ENCODE assay signal across 26 cellular contexts in genomic region chr15:92960996-92961681, GRCh38.
A peak's percentile ranks its signal among the peaks of the same experiment; 100 is the strongest.
DNase-seq lines count a peak whose midpoint lies in the region; ATAC-seq and TF ChIP-seq lines count a peak whose summit lies in the region.
"Had no signal": no experiment of that assay in that cellular context is flagged by ENCODE, and none has a peak within 500 bp of the region (broad histone marks: within the 10 kb centered on the region; RNA-seq: fewer than 3 reads in every experiment).

No MANE protein-coding gene starts in this region.

- no peak for TF ChIP-seq EP300 in stomach (IDR thresholded peaks at IDR 0.05)

- H3K27ac Mint-ChIP-seq in activated CD8-positive, alpha-beta T cell treated with anti-CD3 and anti-CD28 coated beads for 36 hours: peak overlapping the region; percentile 76
- no peak overlapping the region for H3K27ac Mint-ChIP-seq in activated CD8-positive, alpha-beta T cell treated with anti-CD3 and anti-CD28 coated beads, Interleukin-2, amount 10 ng/mL, durations not matched to agents 7 days and 5 days
- H3K27ac Mint-ChIP-seq in HFFc6 (peak overlapping the region; percentile 58), osteocyte (ENCODE audit: unreplicated experiment) (peak overlapping the region; percentile 56)
- H3K27ac Mint-ChIP-seq: activated naive CD8-positive, alpha-beta T cell treated with anti-CD3 and anti-CD28 coated beads, Interleukin-2, amount 10 ng/mL, durations not matched to agents 7 days and 5 days; B cell had no signal

- no peaks in the 10 kb centered on the region for H3K27me3 Mint-ChIP-seq in activated CD8-positive, alpha-beta T cell treated with anti-CD3 and anti-CD28 coated beads for 36 hours
- H3K27me3 Mint-ChIP-seq in activated CD8-positive, alpha-beta T cell treated with anti-CD3 and anti-CD28 coated beads, Interleukin-2, amount 10 ng/mL, durations not matched to agents 7 days and 5 days (ENCODE audit: low read depth): no peaks in the 10 kb centered on the region
- peaks cover 3% of the 10 kb centered on the region for H3K27me3 Mint-ChIP-seq in HFFc6 (ENCODE audit: insufficient read depth)
- no peaks in the 10 kb centered on the region for H3K27me3 Mint-ChIP-seq in osteocyte (ENCODE audit: unreplicated experiment)
- H3K27me3 Mint-ChIP-seq: activated naive CD8-positive, alpha-beta T cell treated with anti-CD3 and anti-CD28 coated beads, Interleukin-2, amount 10 ng/mL, durations not matched to agents 7 days and 5 days; B cell had no signal

- H3K27ac ChIP-seq in stomach: no peak overlapping the region
- H3K27ac ChIP-seq: A549, psoas muscle, skin epidermis, tibial nerve, VCaP had no signal

- H3K27me3 ChIP-seq in stomach: no peaks in the 10 kb centered on the region
- H3K27me3 ChIP-seq: dorsolateral prefrontal cortex, tibial nerve had no signal

- CTCF ChIA-PET in activated CD8-positive, alpha-beta T cell treated with anti-CD3 and anti-CD28 coated beads for 36 hours (lab: Charles Lee): interaction anchor here (1.2 kb wide), 1 partner anchor 11 kb away, joined by 3 read pairs; no protein-coding TSS in a partner anchor
- CTCF ChIA-PET in activated CD8-positive, alpha-beta T cell treated with anti-CD3 and anti-CD28 coated beads, Interleukin-2, amount 10 ng/mL, durations not matched to agents 7 days and 5 days (lab: Charles Lee): interaction anchor here (1.2 kb wide), 2 partner anchors 22 to 164 kb away, joined by 3 to 4 read pairs; no protein-coding TSS in a partner anchor

- intact Hi-C loops in activated CD8-positive, alpha-beta T cell treated with anti-CD3 and anti-CD28 coated beads for 36 hours (cut with micrococcal nuclease): no loop called here
- intact Hi-C loops in stomach (cut with DNase I; ENCODE audit: low total_unique reads): no loop called here

- H3K4me1 Mint-ChIP-seq in activated CD8-positive, alpha-beta T cell treated with anti-CD3 and anti-CD28 coated beads for 36 hours (ENCODE audit: low read depth): peaks cover 54% of the 10 kb centered on the region
- peaks cover 19% of the 10 kb centered on the region for H3K4me1 Mint-ChIP-seq in activated CD8-positive, alpha-beta T cell treated with anti-CD3 and anti-CD28 coated beads, Interleukin-2, amount 10 ng/mL, durations not matched to agents 7 days and 5 days (ENCODE audit: low read depth)
- H3K4me1 Mint-ChIP-seq in HFFc6 (ENCODE audit: low read depth) (peaks cover 34% of the 10 kb centered on the region; the same call in 1 of the 2 replicates), osteocyte (ENCODE audit: unreplicated experiment) (peaks cover 18% of the 10 kb centered on the region)

- ATAC-seq in activated CD8-positive, alpha-beta T cell treated with anti-CD3 and anti-CD28 coated beads for 36 hours: no peak
- no peak for ATAC-seq in activated CD8-positive, alpha-beta T cell treated with anti-CD3 and anti-CD28 coated beads, Interleukin-2, amount 10 ng/mL, durations not matched to agents 7 days and 5 days
- ATAC-seq: left ventricle myocardium superior, psoas muscle had no signal

- WGBS in stomach, 5 donors: 89 to 94% (median 93%) methylated on average over 9 of the region's 9 CpGs

- H3K4me1 ChIP-seq in stomach: peaks cover 0 to 19% (median 4%) of the 10 kb centered on the region in 4 donors
- H3K4me1 ChIP-seq: A549 had no signal

- H3K4me3 ChIP-seq in epithelial cell of proximal tubule (ENCODE audit: low read depth, low read length) (no peak overlapping the region), stomach (no peak overlapping the region)
- H3K4me3 ChIP-seq: A549, dorsolateral prefrontal cortex, psoas muscle, skin epidermis, tibial nerve had no signal

- no peaks in the 10 kb centered on the region for H3K9me3 ChIP-seq in stomach
- H3K9me3 ChIP-seq: A549, psoas muscle, tibial nerve had no signal

- peaks cover 3% of the 10 kb centered on the region for H3K9me3 Mint-ChIP-seq in activated CD8-positive, alpha-beta T cell treated with anti-CD3 and anti-CD28 coated beads for 36 hours
- H3K9me3 Mint-ChIP-seq in activated CD8-positive, alpha-beta T cell treated with anti-CD3 and anti-CD28 coated beads, Interleukin-2, amount 10 ng/mL, durations not matched to agents 7 days and 5 days (ENCODE audit: insufficient read depth): no peaks in the 10 kb centered on the region
- H3K9me3 Mint-ChIP-seq in HFFc6 (no peaks in the 10 kb centered on the region), osteocyte (ENCODE audit: unreplicated experiment) (no peaks in the 10 kb centered on the region)
- H3K9me3 Mint-ChIP-seq: activated naive CD8-positive, alpha-beta T cell treated with anti-CD3 and anti-CD28 coated beads, Interleukin-2, amount 10 ng/mL, durations not matched to agents 7 days and 5 days had no signal

- TF ChIP-seq POLR2A in stomach (IDR thresholded peaks at IDR 0.05): no peak

- peaks cover 77% of the 10 kb centered on the region for H3K36me3 Mint-ChIP-seq in activated CD8-positive, alpha-beta T cell treated with anti-CD3 and anti-CD28 coated beads for 36 hours (ENCODE audit: low read depth)
- H3K36me3 Mint-ChIP-seq in activated CD8-positive, alpha-beta T cell treated with anti-CD3 and anti-CD28 coated beads, Interleukin-2, amount 10 ng/mL, durations not matched to agents 7 days and 5 days (ENCODE audit: low read depth): peaks cover 83% of the 10 kb centered on the region
- H3K36me3 Mint-ChIP-seq in HFFc6 (ENCODE audit: low read depth) (peaks cover 85% of the 10 kb centered on the region), osteocyte (ENCODE audit: unreplicated experiment) (peaks cover 78% of the 10 kb centered on the region)

- H3K36me3 ChIP-seq in stomach: peaks cover 43 to 99% (median 98%) of the 10 kb centered on the region in 4 donors

- no peak for DNase-seq in activated CD8-positive, alpha-beta T cell treated with anti-CD3 and anti-CD28 coated beads for 36 hours
- DNase-seq in activated CD8-positive, alpha-beta T cell treated with anti-CD3 and anti-CD28 coated beads, Interleukin-2, amount 10 ng/mL, durations not matched to agents 7 days and 5 days: no peak
- DNase-seq in HFFc6 (no peak), epithelial cell of proximal tubule (ENCODE audit: low read depth) (peak; percentile 45), osteocyte (ENCODE audit: extremely low spot score, unreplicated experiment) (no peak), NCI-H146 treated with DMSO at 0.1 percent for 48 hours (lab: John Stamatoyannopoulos, UW; ENCODE audit: unreplicated experiment) (no peak), stomach (no peak), NCI-H146 (lab: John Stamatoyannopoulos, UW) (no peak)
- DNase-seq: activated CD4-positive, alpha-beta T cell treated with anti-CD3 and anti-CD28 coated beads, Interleukin-2, amount 50 U/mL, for 48 hours; activated naive CD8-positive, alpha-beta T cell treated with anti-CD3 and anti-CD28 coated beads, Interleukin-2, amount 10 ng/mL, durations not matched to agents 7 days and 5 days; COR-L47; dorsolateral prefrontal cortex; left ventricle myocardium superior; NCI-H1092; NCI-H2081; NCI-H345; NCI-H774; psoas muscle; SHP77 treated with DMSO at 0.1 percent for 48 hours; stimulated activated CD4-positive, alpha-beta T cell treated with anti-CD3 and anti-CD28 coated beads, Interleukin-2, amount 100 ng/mL, for 24 hours; stimulated activated naive CD4-positive, alpha-beta T cell had no signal

- POLR2A ChIA-PET in activated CD8-positive, alpha-beta T cell treated with anti-CD3 and anti-CD28 coated beads for 36 hours (lab: Charles Lee): interaction anchor here (0.6 to 1.1 kb wide), 2 partner anchors 60 to 153 kb away, joined by 3 read pairs; no protein-coding TSS in a partner anchor
- POLR2A ChIA-PET in activated CD8-positive, alpha-beta T cell treated with anti-CD3 and anti-CD28 coated beads, Interleukin-2, amount 10 ng/mL, durations not matched to agents 7 days and 5 days (lab: Charles Lee): no interaction called here

- no peak overlapping the region for H3K4me3 Mint-ChIP-seq in activated CD8-positive, alpha-beta T cell treated with anti-CD3 and anti-CD28 coated beads for 36 hours
- H3K4me3 Mint-ChIP-seq in activated CD8-positive, alpha-beta T cell treated with anti-CD3 and anti-CD28 coated beads, Interleukin-2, amount 10 ng/mL, durations not matched to agents 7 days and 5 days: no peak overlapping the region
- H3K4me3 Mint-ChIP-seq in HFFc6: no peak overlapping the region
- no peak overlapping the region for H3K4me3 Mint-ChIP-seq in osteocyte (ENCODE audit: unreplicated experiment)
- H3K4me3 Mint-ChIP-seq: activated naive CD8-positive, alpha-beta T cell treated with anti-CD3 and anti-CD28 coated beads, Interleukin-2, amount 10 ng/mL, durations not matched to agents 7 days and 5 days; B cell had no signal

- no peak for TF ChIP-seq CTCF in activated CD8-positive, alpha-beta T cell treated with anti-CD3 and anti-CD28 coated beads for 36 hours (IDR thresholded peaks at IDR 0.05)
- no peak for TF ChIP-seq CTCF in HFFc6 (IDR thresholded peaks at IDR 0.05)
- TF ChIP-seq CTCF in epithelial cell of proximal tubule (conservative IDR thresholded peaks at IDR 0.05; ENCODE audit: low read depth, low read length): no peak
- no peak for TF ChIP-seq CTCF in osteocyte (IDR thresholded peaks at IDR 0.05)
- TF ChIP-seq CTCF in stomach (IDR thresholded peaks at IDR 0.05): no peak
